ENCODE assay signal across 8 cellular contexts in genomic region chr3:156675744-156676466, GRCh38. TPM values are rescaled to one million over a fixed set of nuclear protein-coding genes. Genes with fewer than 3 reads are reported as not detected.
A peak's percentile ranks its signal among the peaks of the same experiment; 100 is the strongest.
DNase-seq lines count a peak whose midpoint lies in the region; ATAC-seq and TF ChIP-seq lines count a peak whose summit lies in the region.

No MANE protein-coding gene starts in this region.

- DNase-seq in DMS 273 treated with DMSO at 0.1 percent for 48 hours (lab: John Stamatoyannopoulos, UW): peak; percentile 36
- peak; percentile 45 for DNase-seq in Karpas-422
- DNase-seq in SK-MEL-5 (ENCODE audit: low read depth, low spot score): peak; percentile 67
- peak; percentile 84 for DNase-seq in astrocyte of the cerebellum (ENCODE audit: low read depth)
- no peak for DNase-seq in smooth muscle cell (lab: John Stamatoyannopoulos, UW; ENCODE audit: unreplicated experiment)

- TF ChIP-seq CTCF in astrocyte of the cerebellum (IDR thresholded peaks at IDR 0.05; ENCODE audit: low read depth, low read length, missing control alignments) (no peak), smooth muscle cell (IDR thresholded peaks at IDR 0.05; ENCODE audit: borderline replicate concordance, insufficient read depth, poor library complexity, severe bottlenecking) (no peak)

- H4K20me1 ChIP-seq in Karpas-422 (ENCODE audit: insufficient read depth, low read depth, low read length) (peaks cover 22% of the 10 kb centered on the region), smooth muscle cell (ENCODE audit: low read depth) (peaks cover 63% of the 10 kb centered on the region)

- H3K4me1 ChIP-seq in Karpas-422 (ENCODE audit: low read length): peaks cover 58% of the 10 kb centered on the region
- H3K4me1 ChIP-seq in iPS-18a (ENCODE audit: control insufficient read depth, low read depth, low read length): peaks cover 11% of the 10 kb centered on the region
- H3K4me1 ChIP-seq in smooth muscle cell (ENCODE audit: low read depth): peaks cover 15% of the 10 kb centered on the region

- in situ Hi-C loops in SK-MEL-5 (cut with HindIII; ENCODE audit: low pct_unique_long_range_greater_than_20kb, low sequenced_read_pairs) (no loop called here), astrocyte of the cerebellum (cut with HindIII; ENCODE audit: low sequenced_read_pairs) (loop anchor here (25.0 kb wide), 1 partner anchor 436 kb away; no protein-coding TSS in a partner anchor)

- H3K27ac ChIP-seq in Karpas-422 (ENCODE audit: low read length): no peak overlapping the region
- no peak overlapping the region for H3K27ac ChIP-seq in iPS-18a (ENCODE audit: low read length)
- peak overlapping the region; percentile 92 for H3K27ac ChIP-seq in smooth muscle cell (ENCODE audit: low read depth)

- H3F3A ChIP-seq in smooth muscle cell (ENCODE audit: low read depth): peaks cover 3% of the 10 kb centered on the region

- H3K4me3 ChIP-seq in Karpas-422 (ENCODE audit: low read length): peak overlapping the region; percentile 85
- peak overlapping the region; percentile 92 for H3K4me3 ChIP-seq in astrocyte of the cerebellum (ENCODE audit: low read depth, low read length)
- peak overlapping the region; percentile 82 for H3K4me3 ChIP-seq in iPS-18a (ENCODE audit: low read length)
- H3K4me3 ChIP-seq in smooth muscle cell: peak overlapping the region; percentile 97

- H3K79me2 ChIP-seq in Karpas-422 (ENCODE audit: low read length) (peaks cover 33% of the 10 kb centered on the region), smooth muscle cell (ENCODE audit: low read depth) (peaks cover 50% of the 10 kb centered on the region)

- H3K4me2 ChIP-seq in Karpas-422 (ENCODE audit: low read depth, low read length, poor library complexity, severe bottlenecking) (peak overlapping the region; percentile 88), smooth muscle cell (peak overlapping the region; percentile 87)

- H2AFZ ChIP-seq in Karpas-422 (ENCODE audit: low read length): no peak overlapping the region
- no peak overlapping the region for H2AFZ ChIP-seq in smooth muscle cell (ENCODE audit: low read depth)

- no peaks in the 10 kb centered on the region for H3K9me2 ChIP-seq in Karpas-422 (replicated peaks; ENCODE audit: insufficient read depth, low read length)

- no peaks in the 10 kb centered on the region for H3K27me3 ChIP-seq in Karpas-422 (ENCODE audit: low read length)
- peaks cover 14% of the 10 kb centered on the region for H3K27me3 ChIP-seq in iPS-18a (ENCODE audit: control insufficient read depth, insufficient read depth, low read length)
- H3K27me3 ChIP-seq in smooth muscle cell (ENCODE audit: low read depth): no peaks in the 10 kb centered on the region

- ATAC-seq in GM21447 (IDR thresholded peaks at IDR 0.05; ENCODE audit: unreplicated experiment) (no peak), GM18861 (IDR thresholded peaks at IDR 0.05; ENCODE audit: unreplicated experiment) (no peak)

- WGBS in smooth muscle cell (ENCODE audit: low lambda C conversion rate): 2% methylated on average over 25 of the region's 25 CpGs

- H3K9ac ChIP-seq in Karpas-422 (ENCODE audit: low read length) (peak overlapping the region; percentile 80), iPS-18a (ENCODE audit: low read length) (peak overlapping the region; percentile 69), smooth muscle cell (ENCODE audit: low read depth) (peak overlapping the region; percentile 99)

- H3K36me3 ChIP-seq in Karpas-422 (ENCODE audit: insufficient read depth, low read length) (peaks cover 15% of the 10 kb centered on the region), iPS-18a (ENCODE audit: control insufficient read depth, low read depth, low read length) (peaks cover 16% of the 10 kb centered on the region), smooth muscle cell (ENCODE audit: low read depth) (no peaks in the 10 kb centered on the region)

- no peaks in the 10 kb centered on the region for H3K9me3 ChIP-seq in Karpas-422 (ENCODE audit: low read length)
- H3K9me3 ChIP-seq in iPS-18a (ENCODE audit: control insufficient read depth, low read depth, low read length): no peaks in the 10 kb centered on the region
- H3K9me3 ChIP-seq in smooth muscle cell (replicated peaks; ENCODE audit: low read depth): no peaks in the 10 kb centered on the region

RNA-seq across cellular contexts. Expression of gene TIPARP, which starts 1.5 kb away (rescaled TPM):
- total RNA-seq in Karpas-422 (2014; rRNA removed; shearing (Covaris generic); ENCODE audit: low replicate concordance): 9.5 and 20.4 TPM in 2 replicates
- 16.7 and 17.7 TPM in 2 replicates for total RNA-seq in SK-MEL-5 (2014; rRNA removed; shearing (Covaris generic))
- polyA plus RNA-seq in SK-MEL-5 (2015; cell fraction: cytosol; rRNA removed): 9.2 and 10.3 TPM in 2 replicates
- polyA plus RNA-seq in SK-MEL-5 (2015; cell fraction: nucleus; rRNA removed): 7.6 and 12.0 TPM in 2 replicates
- 65.2 and 88.6 TPM in 2 replicates for total RNA-seq in smooth muscle cell
- polyA plus RNA-seq in smooth muscle cell: 11.8 and 12.5 TPM in 2 replicates
